In the genomic region with DNA sequence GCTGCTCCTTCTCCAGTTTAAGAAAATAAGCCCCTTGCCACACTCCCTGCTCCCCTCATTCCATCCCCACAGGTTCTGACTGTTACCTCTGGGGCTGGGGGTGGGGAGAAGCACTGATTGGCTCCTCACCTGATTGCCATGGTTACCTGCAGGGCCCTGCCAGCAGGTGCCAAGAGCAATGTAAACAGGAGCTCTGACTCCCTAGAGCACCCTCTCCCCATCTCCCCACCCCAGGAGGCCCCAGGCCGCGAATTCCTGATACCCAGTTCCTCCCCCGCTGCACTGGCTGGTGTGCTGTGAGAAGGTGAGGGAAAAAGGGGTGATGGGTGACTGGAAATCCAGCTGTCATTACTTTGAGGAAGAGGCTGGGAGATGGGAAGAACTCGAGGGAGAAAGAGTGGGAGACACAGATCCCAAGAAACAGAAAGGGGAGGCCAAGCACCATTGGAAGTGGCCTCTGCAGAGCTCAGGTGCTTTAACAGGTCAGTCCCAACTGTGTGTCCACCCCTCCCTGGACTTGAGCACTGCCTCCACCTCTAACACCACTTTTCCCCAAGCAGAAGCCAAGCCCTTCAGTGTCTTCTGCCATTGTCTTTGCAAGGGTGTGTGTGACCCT, we compare ENCODE assay signal across 15 cellular contexts. TPM values are rescaled to one million over a fixed set of nuclear protein-coding genes. Genes with fewer than 3 reads are reported as not detected.
DNase-seq lines count a peak whose midpoint lies in the region; ATAC-seq, FAIRE-seq and TF ChIP-seq lines count a peak whose summit lies in the region.
"Had no signal": no experiment of that assay in that cellular context is flagged by ENCODE, and none has a peak within 500 bp of the region (broad histone marks: within the 10 kb centered on the region; RNA-seq: fewer than 3 reads in every experiment).

No MANE protein-coding gene starts in this region.

- H3K27me3 ChIP-seq in K562 (ENCODE audit: control insufficient read depth in 2 of 2, insufficient read depth in 2 of 2, low read length in 2 of 2), result no peaks in the 10 kb centered on the region
- H3K27me3 ChIP-seq in neural cell (ENCODE audit: insufficient read depth, low read depth, low read length), result no peaks in the 10 kb centered on the region

- intact Hi-C loops in K562 (cut with micrococcal nuclease), result no loop called here
- intact Hi-C loops in lower leg skin (cut with DNase I; ENCODE audit: low total_unique reads), result no loop called here

- CTCF ChIA-PET in K562 (lab: Yijun Ruan, JAX; ENCODE audit: low intra/inter-chr PET ratio), result no interaction called here

- in situ Hi-C loops in GM13977 (cut with MboI; ENCODE audit: low pct_unique_long_range_greater_than_20kb, low sequenced_read_pairs, unreplicated experiment) (no loop called here), K562 (cut with MboI) (no loop called here)

- peak overlapping the region in 1 of 2 experiments; percentile 55; a peak in 1 of 4 replicates for H3K9ac ChIP-seq in K562 (ENCODE audit: insufficient read depth in 1 of 2, low read depth in 2 of 2, low read length in 2 of 2)
- peak overlapping the region; percentile 59 for H3K9ac ChIP-seq in neural cell (ENCODE audit: low read length)

- ATAC-seq in K562 (no peak), HG02642 (IDR thresholded peaks at IDR 0.05; ENCODE audit: poor library complexity, unreplicated experiment) (no peak), omental fat pad (ENCODE audit: low FRiP score) (no peak)
- ATAC-seq: esophagus mucosa had no signal

- no peak for TF ChIP-seq CTCF in GM13977 (IDR thresholded peaks at IDR 0.05; ENCODE audit: extremely low read depth, insufficient read depth, missing control alignments)
- TF ChIP-seq CTCF in K562 (IDR thresholded peaks at IDR 0.05 in 2 of 3, conservative IDR thresholded peaks at IDR 0.05 in 1 of 3; ENCODE audit: insufficient read depth in 2 of 3, low read depth in 1 of 3, low read length in 3 of 3), result no peak
- no peak for TF ChIP-seq CTCF in neural cell (IDR thresholded peaks at IDR 0.05; ENCODE audit: poor library complexity, severe bottlenecking)
- TF ChIP-seq CTCF in omental fat pad (IDR thresholded peaks at IDR 0.05), result no peak
- TF ChIP-seq CTCF in lower leg skin (IDR thresholded peaks at IDR 0.05), result no peak

- H3K4me1 ChIP-seq in K562 (replicated peaks in 1 of 2; ENCODE audit: control insufficient read depth in 2 of 2, insufficient read depth in 2 of 2, low read length in 2 of 2), result peaks cover 19 to 48% of the 10 kb centered on the region in 2 experiments

- H3K27ac ChIP-seq in K562 (ENCODE audit: extremely low read depth, low read depth, low read length) (no peak overlapping the region), neural cell (ENCODE audit: low read length) (peak overlapping the region; percentile 83)

- no peak overlapping the region for H2AFZ ChIP-seq in K562 (ENCODE audit: low read depth, low read length)
- H2AFZ ChIP-seq in neural cell (ENCODE audit: low read depth, low read length), result no peak overlapping the region

- H3K79me2 ChIP-seq in K562 (ENCODE audit: control insufficient read depth, insufficient read depth, low read length) (peaks cover 67% of the 10 kb centered on the region), neural cell (replicated peaks; ENCODE audit: insufficient read depth, low read length) (peaks cover 84% of the 10 kb centered on the region)

- TF ChIP-seq POLR2A in K562 (conservative IDR thresholded peaks at IDR 0.05) (no peak), lower leg skin (IDR thresholded peaks at IDR 0.05) (no peak)

- H3K4me3 ChIP-seq in K562 (no peak overlapping the region), neural cell (ENCODE audit: low read length) (peak overlapping the region; percentile 62), lower leg skin (ENCODE audit: low read depth, poor library complexity, severe bottlenecking) (no peak overlapping the region)

- DNase-seq in GM13977 (ENCODE audit: low spot score), result peak; percentile 15
- DNase-seq in NCI-H1417 treated with DMSO at 0.1 percent for 48 hours (lab: John Stamatoyannopoulos, UW), result peak; percentile 70
- no peak for DNase-seq in K562 (ENCODE audit: extremely low read depth in 1 of 4, low spot score in 3 of 4)
- DNase-seq in GDM1 (lab: John Stamatoyannopoulos, UW), result no peak
- no peak for DNase-seq in omental fat pad (ENCODE audit: low spot score)
- no peak for DNase-seq in lower leg skin (ENCODE audit: low spot score in 2 of 2)
- DNase-seq: activated CD4-positive, alpha-beta T cell treated with anti-CD3 and anti-CD28 coated beads, Interleukin-2, amount 10 ng/mL, durations not matched to agents 24 days and 14 days; activated gamma-delta T cell; central memory CD4-positive, alpha-beta T cell; DMS 273 treated with DMSO at 0.1 percent for 48 hours; NCI-H226 had no signal

- no peaks in the 10 kb centered on the region for H3F3A ChIP-seq in neural cell (ENCODE audit: insufficient read depth, low read length, poor library complexity, severe bottlenecking)

- H3K4me2 ChIP-seq in K562 (ENCODE audit: insufficient read depth, low read length) (no peak overlapping the region), neural cell (ENCODE audit: low read length) (peak overlapping the region; percentile 64)

- peaks cover 7% of the 10 kb centered on the region for H3K9me1 ChIP-seq in K562 (ENCODE audit: control insufficient read depth, insufficient read depth, low read length)

- no peak for TF ChIP-seq RAD21 in K562 (CRISPR knock-in tag; conservative IDR thresholded peaks at IDR 0.05 in 1 of 2, IDR thresholded peaks at IDR 0.05 in 1 of 2)
- no peak for TF ChIP-seq RAD21 in neural cell (conservative IDR thresholded peaks at IDR 0.05)

- FAIRE-seq in K562 (lab: Jason Lieb, UNC), result no peak
- FAIRE-seq: HTR-8/SVneo had no signal

- H3K36me3 ChIP-seq in K562 (ENCODE audit: control insufficient read depth, insufficient read depth, low read length) (peaks cover 29% of the 10 kb centered on the region; the same call in 2 of the 3 replicates), neural cell (ENCODE audit: insufficient read depth, low read length) (no peaks in the 10 kb centered on the region)

- H3K9me2 ChIP-seq in neural cell (ENCODE audit: insufficient read depth, low read length), result no peaks in the 10 kb centered on the region

- peaks cover 13% of the 10 kb centered on the region for H4K20me1 ChIP-seq in K562 (replicated peaks; ENCODE audit: control insufficient read depth, insufficient read depth, low read length)
- H4K20me1 ChIP-seq in neural cell (ENCODE audit: insufficient read depth), result peaks cover 23% of the 10 kb centered on the region

- 70% methylated on average over 4 of the region's 4 CpGs for whole genome bisulfite sequencing in K562 (ENCODE audit: insufficient coverage, low coverage, missing lambda C conversion rate)
- WGBS in lower leg skin, 2 donors, result 86 to 88% methylated on average over 4 of the region's 4 CpGs

- TF ChIP-seq EP300 in K562 (IDR thresholded peaks at IDR 0.05; ENCODE audit: low read length) (no peak), neural cell (conservative IDR thresholded peaks at IDR 0.05; ENCODE audit: poor library complexity, severe bottlenecking) (peak; percentile 17)

- POLR2A ChIA-PET in K562 (lab: Yijun Ruan, JAX), result interaction anchor here (1.0 to 1.6 kb wide), 2 partner anchors 12 to 128 kb away, joined by 4 to 6 read pairs; no protein-coding TSS in a partner anchor

- H3K9me3 ChIP-seq in K562 (replicated peaks; ENCODE audit: control insufficient read depth, insufficient read depth, low read depth, low read length) (no peaks in the 10 kb centered on the region), neural cell (ENCODE audit: low read length) (no peaks in the 10 kb centered on the region)

- BruUV-seq in K562 (replicated peaks; lab: Mats Ljungman, UMichigan), result no TSS peak

RNA-seq across cellular contexts. Expression of a gene that starts 4.5 kb away (rescaled TPM):
- 12.2 and 22.3 TPM in 2 replicates for total RNA-seq in K562 (2011; cell fraction: chromatin; rRNA removed; ENCODE audit: low replicate concordance)
- total RNA-seq in K562 (2011; cell fraction: nucleolus; rRNA removed), result 14.2 and 14.7 TPM in 2 replicates
- total RNA-seq in K562 (2011; cell fraction: nucleoplasm; rRNA removed), result 12.9 and 19.9 TPM in 2 replicates
- total RNA-seq in K562 (2014; rRNA removed) (6.6 and 8.3 TPM in 2 replicates), K562 (2014; rRNA removed; fragmentation: Illumina TruSeq; extraction: Trizol) (3.0 and 3.7 TPM in 2 replicates), K562 (2015; rRNA removed; fragmentation: Illumina TruSeq; extraction: Trizol) (4.0 and 5.1 TPM in 2 replicates), K562 (2021) (33.4 and 33.7 TPM in 2 replicates), omental fat pad (10 to 100 TPM in 1 of 4 donors, 1 to 10 TPM in 3; 3.2 to 17.0 (median 6.1) TPM), lower leg skin (10 to 100 TPM in 1 of 4 donors, 1 to 10 TPM in 3; 7.5 to 11.4 (median 8.6) TPM)
- polyA plus RNA-seq in K562 (2011; rRNA removed) (5.9 and 7.0 TPM in 2 replicates), K562 (2014; fragmentation: Illumina TruSeq; extraction: Trizol) (14.0 and 17.8 TPM in 2 replicates), K562 (2014; fragmentation: Nextera tagmentation; extraction: Ambion mirVana) (1 to 10 TPM; 1.3 to 1.4 TPM), K562 (2014; rRNA removed) (17.1 and 20.3 TPM in 2 replicates), neural cell (10.7 and 11.7 TPM in 2 replicates)
- 7.1 and 19.3 TPM in 2 replicates for polyA plus RNA-seq in K562 (2011; cell fraction: cytosol; rRNA removed)
- 12.9 and 33.2 TPM in 2 replicates for polyA plus RNA-seq in K562 (2011; cell fraction: nucleus; rRNA removed)
- polyA plus RNA-seq in K562 (2012), result 22.2 and 28.1 TPM in 2 replicates
- polyA minus RNA-seq in K562 (2011; rRNA and poly(A)+ RNA removed), result 4.2 and 5.7 TPM in 2 replicates
- polyA minus RNA-seq in K562 (2011; cell fraction: cytosol; rRNA and poly(A)+ RNA removed), result 12.4 and 18.0 TPM in 2 replicates
- polyA minus RNA-seq in K562 (2011; cell fraction: nucleus; rRNA and poly(A)+ RNA removed), result 3.0 and 5.5 TPM in 2 replicates
- polyA minus RNA-seq in neural cell, result 12.4 and 15.0 TPM in 2 replicates

RNA-seq across cellular contexts. Expression of a gene that starts 8.9 kb away (rescaled TPM):
- 28.6 and 81.3 TPM in 2 replicates for total RNA-seq in K562 (2011; cell fraction: chromatin; rRNA removed; ENCODE audit: low replicate concordance)
- total RNA-seq in K562 (2011; cell fraction: nucleolus; rRNA removed), result 130 and 156 TPM in 2 replicates
- total RNA-seq in K562 (2011; cell fraction: nucleoplasm; rRNA removed), result 96.8 and 111 TPM in 2 replicates
- total RNA-seq in K562 (2014; rRNA removed) (509 and 525 TPM in 2 replicates), K562 (2014; rRNA removed; fragmentation: Illumina TruSeq; extraction: Trizol) (498 and 574 TPM in 2 replicates), K562 (2015; rRNA removed; fragmentation: Illumina TruSeq; extraction: Trizol) (469 and 476 TPM in 2 replicates), K562 (2021) (460 and 522 TPM in 2 replicates), omental fat pad (100 to 1,000 TPM; 140 to 169 (median 155) TPM), lower leg skin (100 to 1,000 TPM; 115 to 149 (median 139) TPM)
- polyA plus RNA-seq in K562 (2011; rRNA removed) (331 and 538 TPM in 2 replicates), K562 (2014; fragmentation: Illumina TruSeq; extraction: Trizol) (538 and 584 TPM in 2 replicates), K562 (2014; fragmentation: Nextera tagmentation; extraction: Ambion mirVana) (1,000 to 10,000 TPM; 2,413 to 2,775 TPM), K562 (2014; rRNA removed) (729 and 824 TPM in 2 replicates), neural cell (300 and 338 TPM in 2 replicates)
- polyA plus RNA-seq in K562 (2011; cell fraction: cytosol; rRNA removed), result 662 and 1,258 TPM in 2 replicates
- polyA plus RNA-seq in K562 (2011; cell fraction: nucleus; rRNA removed), result 149 and 186 TPM in 2 replicates
- 361 and 450 TPM in 2 replicates for polyA plus RNA-seq in K562 (2012)
- polyA minus RNA-seq in K562 (2011; rRNA and poly(A)+ RNA removed), result 209 and 374 TPM in 2 replicates
- 99.7 and 217 TPM in 2 replicates for polyA minus RNA-seq in K562 (2011; cell fraction: cytosol; rRNA and poly(A)+ RNA removed)
- 36.3 and 46.2 TPM in 2 replicates for polyA minus RNA-seq in K562 (2011; cell fraction: nucleus; rRNA and poly(A)+ RNA removed)
- polyA minus RNA-seq in neural cell, result 94.8 and 133 TPM in 2 replicates

RNA-seq across cellular contexts. Expression of a gene that starts 13.5 kb away (rescaled TPM):
- 5.3 and 11.2 TPM in 2 replicates for total RNA-seq in K562 (2011; cell fraction: chromatin; rRNA removed; ENCODE audit: low replicate concordance)
- total RNA-seq in K562 (2011; cell fraction: nucleolus; rRNA removed), result 8.9 and 9.2 TPM in 2 replicates
- total RNA-seq in K562 (2011; cell fraction: nucleoplasm; rRNA removed), result 10.9 and 12.7 TPM in 2 replicates
- 21.7 and 29.6 TPM in 2 replicates for total RNA-seq in K562 (2014; rRNA removed)
- total RNA-seq in K562 (2014; rRNA removed; fragmentation: Illumina TruSeq; extraction: Trizol), result 7.2 and 11.7 TPM in 2 replicates
- 15.6 and 15.7 TPM in 2 replicates for total RNA-seq in K562 (2015; rRNA removed; fragmentation: Illumina TruSeq; extraction: Trizol)
- 60.7 and 78.7 TPM in 2 replicates for total RNA-seq in K562 (2021)
- 13.0 and 20.5 TPM in 2 replicates for polyA plus RNA-seq in K562 (2011; rRNA removed)
- 7.8 and 30.3 TPM in 2 replicates for polyA plus RNA-seq in K562 (2011; cell fraction: cytosol; rRNA removed)
- polyA plus RNA-seq in K562 (2011; cell fraction: nucleus; rRNA removed), result 6.0 and 11.9 TPM in 2 replicates
- polyA plus RNA-seq in K562 (2012), result 25.2 and 31.6 TPM in 2 replicates
- polyA plus RNA-seq in K562 (2014; fragmentation: Illumina TruSeq; extraction: Trizol), result 15.0 and 29.4 TPM in 2 replicates
- polyA plus RNA-seq in K562 (2014; fragmentation: Nextera tagmentation; extraction: Ambion mirVana), result 10 to 100 TPM in 1 of 2 experiments, 1 to 10 TPM in 1; 5.0 to 10.7 TPM
- polyA plus RNA-seq in K562 (2014; rRNA removed), result 38.9 and 57.5 TPM in 2 replicates
- polyA minus RNA-seq in K562 (2011; rRNA and poly(A)+ RNA removed), result 2.4 and 3.5 TPM in 2 replicates
- 4.8 and 12.4 TPM in 2 replicates for polyA minus RNA-seq in K562 (2011; cell fraction: cytosol; rRNA and poly(A)+ RNA removed)
- 2.6 and 3.9 TPM in 2 replicates for polyA minus RNA-seq in K562 (2011; cell fraction: nucleus; rRNA and poly(A)+ RNA removed)
- 0.48 and 1.2 TPM in 2 replicates for polyA plus RNA-seq in neural cell
- 0.73 and 1.6 TPM in 2 replicates for polyA minus RNA-seq in neural cell
- 10 to 100 TPM in 3 of 4 donors, 1 to 10 TPM in 1; 7.6 to 25.5 (median 15.7) TPM for total RNA-seq in omental fat pad
- total RNA-seq in lower leg skin, result 1 to 10 TPM; 3.7 to 7.8 (median 5.4) TPM

RNA-seq across cellular contexts. Expression of a gene that starts 38.6 kb away (rescaled TPM):
- 330 and 658 TPM in 2 replicates for total RNA-seq in K562 (2011; cell fraction: chromatin; rRNA removed; ENCODE audit: low replicate concordance)
- 248 and 270 TPM in 2 replicates for total RNA-seq in K562 (2011; cell fraction: nucleolus; rRNA removed)
- 297 and 366 TPM in 2 replicates for total RNA-seq in K562 (2011; cell fraction: nucleoplasm; rRNA removed)
- total RNA-seq in K562 (2014; rRNA removed), result 31.4 and 34.9 TPM in 2 replicates
- total RNA-seq in K562 (2014; rRNA removed; fragmentation: Illumina TruSeq; extraction: Trizol), result 17.4 and 18.4 TPM in 2 replicates
- 22.7 and 23.6 TPM in 2 replicates for total RNA-seq in K562 (2015; rRNA removed; fragmentation: Illumina TruSeq; extraction: Trizol)
- total RNA-seq in K562 (2021), result 61.3 and 71.7 TPM in 2 replicates
- polyA plus RNA-seq in K562 (2011; rRNA removed), result 30.0 and 30.6 TPM in 2 replicates
- 11.8 and 25.6 TPM in 2 replicates for polyA plus RNA-seq in K562 (2011; cell fraction: cytosol; rRNA removed)
- polyA plus RNA-seq in K562 (2011; cell fraction: nucleus; rRNA removed), result 127 and 214 TPM in 2 replicates
- 36.2 and 46.8 TPM in 2 replicates for polyA plus RNA-seq in K562 (2012)
- polyA plus RNA-seq in K562 (2014; fragmentation: Illumina TruSeq; extraction: Trizol), result 30.2 and 33.4 TPM in 2 replicates
- polyA plus RNA-seq in K562 (2014; fragmentation: Nextera tagmentation; extraction: Ambion mirVana), result 1 to 10 TPM; 3.1 to 3.4 TPM
- polyA plus RNA-seq in K562 (2014; rRNA removed), result 47.8 and 55.0 TPM in 2 replicates
- 20.1 and 32.9 TPM in 2 replicates for polyA minus RNA-seq in K562 (2011; rRNA and poly(A)+ RNA removed)
- polyA minus RNA-seq in K562 (2011; cell fraction: cytosol; rRNA and poly(A)+ RNA removed), result 13.9 and 19.0 TPM in 2 replicates
- polyA minus RNA-seq in K562 (2011; cell fraction: nucleus; rRNA and poly(A)+ RNA removed), result 52.0 and 68.0 TPM in 2 replicates
- 19.7 and 26.0 TPM in 2 replicates for polyA plus RNA-seq in neural cell
- 44.8 and 47.6 TPM in 2 replicates for polyA minus RNA-seq in neural cell
- 100 to 1,000 TPM in 1 of 4 donors, 10 to 100 TPM in 3; 38.7 to 108 (median 54.8) TPM for total RNA-seq in omental fat pad
- total RNA-seq in lower leg skin, result 10 to 100 TPM; 46.1 to 85.0 (median 54.0) TPM

RNA-seq across cellular contexts. Expression of a gene that starts 55.7 kb away (rescaled TPM):
- total RNA-seq in K562 (2011; cell fraction: chromatin; rRNA removed; ENCODE audit: low replicate concordance), result 27.6 and 39.9 TPM in 2 replicates
- total RNA-seq in K562 (2011; cell fraction: nucleolus; rRNA removed), result 17.5 and 18.2 TPM in 2 replicates
- 23.2 and 28.6 TPM in 2 replicates for total RNA-seq in K562 (2011; cell fraction: nucleoplasm; rRNA removed)
- total RNA-seq in K562 (2014; rRNA removed), result 14.4 and 18.1 TPM in 2 replicates
- total RNA-seq in K562 (2014; rRNA removed; fragmentation: Illumina TruSeq; extraction: Trizol), result 24.0 and 24.1 TPM in 2 replicates
- 27.9 and 29.3 TPM in 2 replicates for total RNA-seq in K562 (2015; rRNA removed; fragmentation: Illumina TruSeq; extraction: Trizol)
- 25.8 and 29.9 TPM in 2 replicates for total RNA-seq in K562 (2021)
- 16.6 and 23.0 TPM in 2 replicates for polyA plus RNA-seq in K562 (2011; rRNA removed)
- 14.6 and 27.3 TPM in 2 replicates for polyA plus RNA-seq in K562 (2011; cell fraction: cytosol; rRNA removed)
- 34.1 and 43.1 TPM in 2 replicates for polyA plus RNA-seq in K562 (2011; cell fraction: nucleus; rRNA removed)
- 19.7 and 23.1 TPM in 2 replicates for polyA plus RNA-seq in K562 (2012)
- polyA plus RNA-seq in K562 (2014; fragmentation: Illumina TruSeq; extraction: Trizol), result 25.5 and 29.6 TPM in 2 replicates
- polyA plus RNA-seq in K562 (2014; fragmentation: Nextera tagmentation; extraction: Ambion mirVana), result 1 to 10 TPM; 3.7 to 5.7 TPM
- 17.9 and 27.2 TPM in 2 replicates for polyA plus RNA-seq in K562 (2014; rRNA removed)
- polyA minus RNA-seq in K562 (2011; rRNA and poly(A)+ RNA removed), result 35.1 and 73.8 TPM in 2 replicates
- 15.0 and 21.8 TPM in 2 replicates for polyA minus RNA-seq in K562 (2011; cell fraction: cytosol; rRNA and poly(A)+ RNA removed)
- polyA minus RNA-seq in K562 (2011; cell fraction: nucleus; rRNA and poly(A)+ RNA removed), result 7.5 and 10.6 TPM in 2 replicates
- polyA plus RNA-seq in neural cell, result 164 and 187 TPM in 2 replicates
- polyA minus RNA-seq in neural cell, result 274 and 279 TPM in 2 replicates
- 10 to 100 TPM; 25.7 to 79.0 (median 47.2) TPM for total RNA-seq in omental fat pad
- 10 to 100 TPM; 19.5 to 45.4 (median 33.6) TPM for total RNA-seq in lower leg skin

Comparison
In these comparisons a context has a peak if more than half of its experiments do, and no peak if none do; other contexts are left out.
1. DNase-seq: peak in GM13977 (single experiment) and NCI-H1417 treated with DMSO at 0.1 percent for 48 hours (single experiment); none in K562 (0 of 4), GDM1 (single experiment), omental fat pad (single experiment) and lower leg skin (0 of 2).